Comparison of ENCODE assay signal across 1 cellular context in the genomic region with DNA sequence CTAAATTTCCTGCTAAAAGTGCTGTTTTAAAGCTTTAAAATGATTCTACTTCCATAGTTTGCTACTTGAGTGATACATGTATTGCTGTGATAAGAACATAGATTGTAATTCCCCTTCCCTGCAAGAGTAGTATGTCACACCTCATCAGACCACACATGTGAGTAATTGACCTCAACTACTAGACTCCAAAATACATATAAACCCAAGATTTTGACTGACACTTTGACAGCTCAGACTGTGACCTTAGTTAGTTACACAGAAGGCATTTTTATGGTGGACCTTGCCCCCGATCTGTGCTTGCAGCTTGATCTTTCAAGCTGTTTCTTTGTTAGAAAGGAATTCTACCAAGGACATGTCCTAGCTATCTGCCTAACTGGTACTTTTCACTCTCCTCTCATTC.
TF ChIP-seq lines count a peak whose summit lies in the region.

No MANE protein-coding gene starts in this region.

TF ChIP-seq in GM12878, 131 proteins besides CTCF, POLR2A, EP300 and RAD21:
- TF ChIP-seq, protein P1, sequence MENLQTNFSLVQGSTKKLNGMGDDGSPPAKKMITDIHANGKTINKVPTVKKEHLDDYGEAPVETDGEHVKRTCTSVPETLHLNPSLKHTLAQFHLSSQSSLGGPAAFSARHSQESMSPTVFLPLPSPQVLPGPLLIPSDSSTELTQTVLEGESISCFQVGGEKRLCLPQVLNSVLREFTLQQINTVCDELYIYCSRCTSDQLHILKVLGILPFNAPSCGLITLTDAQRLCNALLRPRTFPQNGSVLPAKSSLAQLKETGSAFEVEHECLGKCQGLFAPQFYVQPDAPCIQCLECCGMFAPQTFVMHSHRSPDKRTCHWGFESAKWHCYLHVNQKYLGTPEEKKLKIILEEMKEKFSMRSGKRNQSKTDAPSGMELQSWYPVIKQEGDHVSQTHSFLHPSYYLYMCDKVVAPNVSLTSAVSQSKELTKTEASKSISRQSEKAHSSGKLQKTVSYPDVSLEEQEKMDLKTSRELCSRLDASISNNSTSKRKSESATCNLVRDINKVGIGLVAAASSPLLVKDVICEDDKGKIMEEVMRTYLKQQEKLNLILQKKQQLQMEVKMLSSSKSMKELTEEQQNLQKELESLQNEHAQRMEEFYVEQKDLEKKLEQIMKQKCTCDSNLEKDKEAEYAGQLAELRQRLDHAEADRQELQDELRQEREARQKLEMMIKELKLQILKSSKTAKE (IDR thresholded peaks at IDR 0.05; ENCODE audit: low read depth, poor library complexity, severe bottlenecking): no peak
- no peak for TF ChIP-seq CEBPB (IDR thresholded peaks at IDR 0.05; ENCODE audit: borderline replicate concordance in 1 of 2, low read depth in 2 of 2, low read length in 2 of 2)
- TF ChIP-seq, protein P2, sequence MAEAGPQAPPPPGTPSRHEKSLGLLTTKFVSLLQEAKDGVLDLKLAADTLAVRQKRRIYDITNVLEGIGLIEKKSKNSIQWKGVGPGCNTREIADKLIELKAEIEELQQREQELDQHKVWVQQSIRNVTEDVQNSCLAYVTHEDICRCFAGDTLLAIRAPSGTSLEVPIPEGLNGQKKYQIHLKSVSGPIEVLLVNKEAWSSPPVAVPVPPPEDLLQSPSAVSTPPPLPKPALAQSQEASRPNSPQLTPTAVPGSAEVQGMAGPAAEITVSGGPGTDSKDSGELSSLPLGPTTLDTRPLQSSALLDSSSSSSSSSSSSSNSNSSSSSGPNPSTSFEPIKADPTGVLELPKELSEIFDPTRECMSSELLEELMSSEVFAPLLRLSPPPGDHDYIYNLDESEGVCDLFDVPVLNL (IDR thresholded peaks at IDR 0.05; ENCODE audit: low read depth, low read length): no peak
- TF ChIP-seq, protein P3, sequence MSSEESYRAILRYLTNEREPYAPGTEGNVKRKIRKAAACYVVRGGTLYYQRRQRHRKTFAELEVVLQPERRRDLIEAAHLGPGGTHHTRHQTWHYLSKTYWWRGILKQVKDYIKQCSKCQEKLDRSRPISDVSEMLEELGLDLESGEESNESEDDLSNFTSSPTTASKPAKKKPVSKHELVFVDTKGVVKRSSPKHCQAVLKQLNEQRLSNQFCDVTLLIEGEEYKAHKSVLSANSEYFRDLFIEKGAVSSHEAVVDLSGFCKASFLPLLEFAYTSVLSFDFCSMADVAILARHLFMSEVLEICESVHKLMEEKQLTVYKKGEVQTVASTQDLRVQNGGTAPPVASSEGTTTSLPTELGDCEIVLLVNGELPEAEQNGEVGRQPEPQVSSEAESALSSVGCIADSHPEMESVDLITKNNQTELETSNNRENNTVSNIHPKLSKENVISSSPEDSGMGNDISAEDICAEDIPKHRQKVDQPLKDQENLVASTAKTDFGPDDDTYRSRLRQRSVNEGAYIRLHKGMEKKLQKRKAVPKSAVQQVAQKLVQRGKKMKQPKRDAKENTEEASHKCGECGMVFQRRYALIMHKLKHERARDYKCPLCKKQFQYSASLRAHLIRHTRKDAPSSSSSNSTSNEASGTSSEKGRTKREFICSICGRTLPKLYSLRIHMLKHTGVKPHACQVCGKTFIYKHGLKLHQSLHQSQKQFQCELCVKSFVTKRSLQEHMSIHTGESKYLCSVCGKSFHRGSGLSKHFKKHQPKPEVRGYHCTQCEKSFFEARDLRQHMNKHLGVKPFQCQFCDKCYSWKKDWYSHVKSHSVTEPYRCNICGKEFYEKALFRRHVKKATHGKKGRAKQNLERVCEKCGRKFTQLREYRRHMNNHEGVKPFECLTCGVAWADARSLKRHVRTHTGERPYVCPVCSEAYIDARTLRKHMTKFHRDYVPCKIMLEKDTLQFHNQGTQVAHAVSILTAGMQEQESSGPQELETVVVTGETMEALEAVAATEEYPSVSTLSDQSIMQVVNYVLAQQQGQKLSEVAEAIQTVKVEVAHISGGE (CRISPR knock-in tag; IDR thresholded peaks at IDR 0.05): no peak
- TF ChIP-seq, protein P4, sequence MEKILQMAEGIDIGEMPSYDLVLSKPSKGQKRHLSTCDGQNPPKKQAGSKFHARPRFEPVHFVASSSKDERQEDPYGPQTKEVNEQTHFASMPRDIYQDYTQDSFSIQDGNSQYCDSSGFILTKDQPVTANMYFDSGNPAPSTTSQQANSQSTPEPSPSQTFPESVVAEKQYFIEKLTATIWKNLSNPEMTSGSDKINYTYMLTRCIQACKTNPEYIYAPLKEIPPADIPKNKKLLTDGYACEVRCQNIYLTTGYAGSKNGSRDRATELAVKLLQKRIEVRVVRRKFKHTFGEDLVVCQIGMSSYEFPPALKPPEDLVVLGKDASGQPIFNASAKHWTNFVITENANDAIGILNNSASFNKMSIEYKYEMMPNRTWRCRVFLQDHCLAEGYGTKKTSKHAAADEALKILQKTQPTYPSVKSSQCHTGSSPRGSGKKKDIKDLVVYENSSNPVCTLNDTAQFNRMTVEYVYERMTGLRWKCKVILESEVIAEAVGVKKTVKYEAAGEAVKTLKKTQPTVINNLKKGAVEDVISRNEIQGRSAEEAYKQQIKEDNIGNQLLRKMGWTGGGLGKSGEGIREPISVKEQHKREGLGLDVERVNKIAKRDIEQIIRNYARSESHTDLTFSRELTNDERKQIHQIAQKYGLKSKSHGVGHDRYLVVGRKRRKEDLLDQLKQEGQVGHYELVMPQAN (conservative IDR thresholded peaks at IDR 0.05): no peak
- TF ChIP-seq, protein P5, sequence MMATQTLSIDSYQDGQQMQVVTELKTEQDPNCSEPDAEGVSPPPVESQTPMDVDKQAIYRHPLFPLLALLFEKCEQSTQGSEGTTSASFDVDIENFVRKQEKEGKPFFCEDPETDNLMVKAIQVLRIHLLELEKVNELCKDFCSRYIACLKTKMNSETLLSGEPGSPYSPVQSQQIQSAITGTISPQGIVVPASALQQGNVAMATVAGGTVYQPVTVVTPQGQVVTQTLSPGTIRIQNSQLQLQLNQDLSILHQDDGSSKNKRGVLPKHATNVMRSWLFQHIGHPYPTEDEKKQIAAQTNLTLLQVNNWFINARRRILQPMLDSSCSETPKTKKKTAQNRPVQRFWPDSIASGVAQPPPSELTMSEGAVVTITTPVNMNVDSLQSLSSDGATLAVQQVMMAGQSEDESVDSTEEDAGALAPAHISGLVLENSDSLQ (IDR thresholded peaks at IDR 0.05): peak; percentile 76
